ENCODE assay signal across 9 cellular contexts in genomic region chr5:137888875-137889759, GRCh38. TPM values are rescaled to one million over a fixed set of nuclear protein-coding genes. Genes with fewer than 3 reads are reported as not detected.
DNase-seq lines count a peak whose midpoint lies in the region; ATAC-seq, FAIRE-seq and TF ChIP-seq lines count a peak whose summit lies in the region.
"Had no signal": no experiment of that assay in that cellular context is flagged by ENCODE, and none has a peak within 500 bp of the region (broad histone marks: within the 10 kb centered on the region; RNA-seq: fewer than 3 reads in every experiment).

PKD2L2 (plus strand) TSS chr5:137889457; CDS start chr5:137889492, 35 bp downstream.

- peak within 1 kb of the TSS; percentile 89 for H3K4me3 Mint-ChIP-seq in CD8-positive, alpha-beta T cell
- H3K4me3 Mint-ChIP-seq in WTC11, result peak within 1 kb of the TSS; percentile 65

- no peaks in the 10 kb centered on the region for H3K9me3 ChIP-seq in CD8-positive, alpha-beta T cell (ENCODE audit: low read length)
- H3K9me3 ChIP-seq in HUES64 (ENCODE audit: insufficient read depth, low read depth, low read length) (no peaks in the 10 kb centered on the region), kidney (ENCODE audit: control insufficient read depth in 1 of 2, low read length in 2 of 2) (no peaks in the 10 kb centered on the region)

- H3K9me3 Mint-ChIP-seq in CD8-positive, alpha-beta T cell, result no peaks in the 10 kb centered on the region
- H3K9me3 Mint-ChIP-seq in WTC11, result 0 out of 2 replicates have a peak, but pooled peaks cover 3% of the 10 kb centered on the region

- no peak for FAIRE-seq in kidney (lab: Jason Lieb, UNC)

- H3K4me1 ChIP-seq in CD8-positive, alpha-beta T cell (ENCODE audit: insufficient read depth, low read length), result peaks cover 15% of the 10 kb centered on the region
- H3K4me1 ChIP-seq in HUES64 (ENCODE audit: insufficient read depth, low read length) (peaks cover 16% of the 10 kb centered on the region), kidney (ENCODE audit: control insufficient read depth in 1 of 2, insufficient read depth in 1 of 2, low read depth in 1 of 2, low read length in 2 of 2) (peaks cover 0 to 2% of the 10 kb centered on the region in 2 donors)

- CTCF ChIA-PET in CD8-positive, alpha-beta T cell (lab: Charles Lee), result interaction anchor here (1.1 to 1.6 kb wide), 6 partner anchors 13 to 147 kb away, joined by 3 to 4 read pairs (median 3); no protein-coding TSS in a partner anchor
- CTCF ChIA-PET in WTC11 (lab: Charles Lee), result interaction anchor here (0.6 to 3.5 kb wide), 11 partner anchors 8 to 260 kb away, joined by 3 to 20 read pairs (median 5); no protein-coding TSS in a partner anchor

- H3K27me3 ChIP-seq in CD8-positive, alpha-beta T cell (ENCODE audit: insufficient read depth, low read length), result no peaks in the 10 kb centered on the region
- H3K27me3 ChIP-seq in HUES64 (ENCODE audit: insufficient read depth, low read length), result no peaks in the 10 kb centered on the region

- peak within 1 kb of the TSS; percentile 88 for H3K4me3 ChIP-seq in CD8-positive, alpha-beta T cell (ENCODE audit: low read depth, low read length)
- peak within 1 kb of the TSS; percentile 55 for H3K4me3 ChIP-seq in HUES64 (ENCODE audit: low read length)
- H3K4me3 ChIP-seq in kidney (ENCODE audit: low read length in 2 of 2), result peak within 1 kb of the TSS; percentile 75 to 81

- peak within 1 kb of the TSS; percentile 81 for H3K27ac ChIP-seq in CD8-positive, alpha-beta T cell (ENCODE audit: low read depth, low read length)
- no peak within 1 kb of the TSS for H3K27ac ChIP-seq in HUES64 (ENCODE audit: low read depth, low read length)
- H3K27ac ChIP-seq in caudate nucleus (ENCODE audit: low read depth, low read length), result peak within 1 kb of the TSS; percentile 98
- H3K27ac ChIP-seq in kidney (ENCODE audit: low read depth in 2 of 2, low read length in 2 of 2), result peak within 1 kb of the TSS; percentile 77 to 88

- POLR2A ChIA-PET in CD8-positive, alpha-beta T cell (lab: Charles Lee), result interaction anchor here (1.0 to 2.1 kb wide), 8 partner anchors 9 to 135 kb away, joined by 3 to 6 read pairs (median 4); partner anchors contain the start of gene HNRNPA0
- POLR2A ChIA-PET in WTC11 (lab: Charles Lee), result interaction anchor here (0.8 to 1.2 kb wide), 3 partner anchors 136 to 144 kb away, joined by 3 to 8 read pairs (median 3); partner anchors contain the start of genes FAM13B and HNRNPA0

- ATAC-seq in CD8-positive, alpha-beta T cell, result peak; percentile 97
- ATAC-seq in GM21360 (IDR thresholded peaks at IDR 0.05; ENCODE audit: unreplicated experiment) (peak; percentile 93), WTC11 (peak; percentile 97)

- peak within 1 kb of the TSS; percentile 90 for H3K27ac Mint-ChIP-seq in CD8-positive, alpha-beta T cell
- H3K27ac Mint-ChIP-seq in WTC11, result peak within 1 kb of the TSS; percentile 54; the same call in 1 of the 2 replicates

- H3K36me3 Mint-ChIP-seq in CD8-positive, alpha-beta T cell, result peaks cover 4% of the 10 kb centered on the region
- H3K36me3 Mint-ChIP-seq in WTC11, result no peaks in the 10 kb centered on the region

- peaks cover 24% of the 10 kb centered on the region for H3K4me1 Mint-ChIP-seq in CD8-positive, alpha-beta T cell (ENCODE audit: low read depth)
- peaks cover 13% of the 10 kb centered on the region for H3K4me1 Mint-ChIP-seq in WTC11

- TF ChIP-seq CTCF in CD8-positive, alpha-beta T cell (IDR thresholded peaks at IDR 0.05), result no peak
- TF ChIP-seq CTCF in WTC11 (IDR thresholded peaks at IDR 0.05) (no peak), kidney (IDR thresholded peaks at IDR 0.05; ENCODE audit: borderline replicate concordance, extremely low read depth, insufficient read depth) (no peak)

- intact Hi-C loops in CD8-positive, alpha-beta T cell (cut with DNase I, micrococcal nuclease), result loop anchor here in 1 of 2 experiments (2.0 kb wide), 1 partner anchor 144 kb away; the partner anchor contains the start of gene FAM13B
- intact Hi-C loops in kidney (cut with DNase I), result no loop called here

- H3K9ac ChIP-seq in HUES64 (ENCODE audit: low read depth, low read length), result peak within 1 kb of the TSS; percentile 40
- H3K9ac ChIP-seq in kidney (ENCODE audit: low read length in 2 of 2), result peak within 1 kb of the TSS; percentile 57 to 76

- DNase-seq in CD8-positive, alpha-beta T cell, result peak; percentile 62 to 86 (median 76)
- DNase-seq in WTC11 (ENCODE audit: low spot score), result peak; percentile 83
- DNase-seq in caudate nucleus (lab: John Stamatoyannopoulos, UW), result peak in 57 of 61 donors; percentile 21 to 90 (median 77)
- peak; percentile 95 for DNase-seq in kidney
- peak; percentile 90 for DNase-seq in stimulated activated CD4-positive, alpha-beta T cell treated with anti-CD3 and anti-CD28 coated beads, Interleukin-15, amount 100 ng/mL, for 24 hours
- no peak for DNase-seq in HK-2 (ENCODE audit: unreplicated experiment)

- WGBS in HUES64, result 93% methylated on average over 59 of the region's 59 CpGs

- no peaks in the 10 kb centered on the region for H3K27me3 Mint-ChIP-seq in CD8-positive, alpha-beta T cell (ENCODE audit: low read depth)
- H3K27me3 Mint-ChIP-seq in WTC11 (ENCODE audit: low read depth), result no peaks in the 10 kb centered on the region

- no peaks in the 10 kb centered on the region for H3K36me3 ChIP-seq in CD8-positive, alpha-beta T cell (ENCODE audit: insufficient read depth, low read length)
- no peaks in the 10 kb centered on the region for H3K36me3 ChIP-seq in HUES64 (ENCODE audit: insufficient read depth, low read length)
- H3K36me3 ChIP-seq in kidney (ENCODE audit: control insufficient read depth in 1 of 2, insufficient read depth in 2 of 2, low read length in 2 of 2), result no peaks in the 10 kb centered on the region

TF ChIP-seq in WTC11, 78 proteins besides CTCF, POLR2A, EP300 and RAD21 (continues in another document):
- TF ChIP-seq SP1 (CRISPR knock-in tag; conservative IDR thresholded peaks at IDR 0.05), result peak; percentile 70
- no peak for TF ChIP-seq GRHL2 (CRISPR knock-in tag; IDR thresholded peaks at IDR 0.05; ENCODE audit: insufficient replicate concordance, severe bottlenecking)
- no peak for TF ChIP-seq FOXP4 (CRISPR knock-in tag; IDR thresholded peaks at IDR 0.05)
- TF ChIP-seq KAT7 (CRISPR knock-in tag; IDR thresholded peaks at IDR 0.05; ENCODE audit: borderline replicate concordance), result 0 out of 2 replicates have a peak, but pooled peaks have one; percentile 27
- TF ChIP-seq FOXK1 (CRISPR knock-in tag; IDR thresholded peaks at IDR 0.05), result peak; percentile 50; the same call in 1 of the 2 replicates
- TF ChIP-seq TCF7 (CRISPR knock-in tag; IDR thresholded peaks at IDR 0.05; ENCODE audit: low read depth), result no peak
- TF ChIP-seq MXD4 (CRISPR knock-in tag; IDR thresholded peaks at IDR 0.05; ENCODE audit: borderline replicate concordance), result no peak
- TF ChIP-seq MAX (CRISPR knock-in tag; IDR thresholded peaks at IDR 0.05), result peak; percentile 89
- TF ChIP-seq IRF2 (CRISPR knock-in tag; IDR thresholded peaks at IDR 0.05; ENCODE audit: borderline replicate concordance, low read depth), result no peak
- TF ChIP-seq ZNF263 (CRISPR knock-in tag; IDR thresholded peaks at IDR 0.05; ENCODE audit: low read depth), result no peak
- no peak for TF ChIP-seq ZNF423 (CRISPR knock-in tag; IDR thresholded peaks at IDR 0.05)
- TF ChIP-seq ATF2 (CRISPR knock-in tag; IDR thresholded peaks at IDR 0.05; ENCODE audit: borderline replicate concordance, low read depth), result no peak
- TF ChIP-seq ZSCAN18 (CRISPR knock-in tag; IDR thresholded peaks at IDR 0.05), result no peak
- TF ChIP-seq ETV6 (CRISPR knock-in tag; IDR thresholded peaks at IDR 0.05), result peak; percentile 65; the same call in 1 of the 2 replicates
- no peak for TF ChIP-seq TEAD4 (CRISPR knock-in tag; IDR thresholded peaks at IDR 0.05)

RNA-seq across cellular contexts. Expression of gene PKD2L2, which starts in this region (rescaled TPM):
- total RNA-seq in CD8-positive, alpha-beta T cell, result not detected
- not detected for polyA plus RNA-seq in HUES64 (2013, experiment 1 of 2)
- polyA plus RNA-seq in HUES64 (2013, experiment 2 of 2), result not detected
- 0.21 TPM in 1 of 3 replicates, not detected in the others for total RNA-seq in WTC11 (2021)
- total RNA-seq in kidney, result not detected
- not detected for polyA plus RNA-seq in kidney (ENCODE audit: insufficient read depth, low read depth, low replicate concordance)
- total RNA-seq: activated CD8-positive, alpha-beta memory T cell treated with anti-CD3 and anti-CD28 coated beads for 36 hours had no signal

Comparison
In these comparisons a context has a peak if more than half of its experiments do, and no peak if none do; other contexts are left out.
1. Peak in DNase-seq, ATAC-seq, H3K4me3 ChIP-seq and H3K27ac ChIP-seq in CD8-positive, alpha-beta T cell; RNA of the gene not detected or under 1 TPM.
2. Peak in DNase-seq and ATAC-seq in WTC11; RNA of the gene not detected or under 1 TPM.
3. Peak in DNase-seq, H3K4me3 ChIP-seq, H3K27ac ChIP-seq and H3K9ac ChIP-seq in kidney; RNA of the gene not detected or under 1 TPM.